8 cellular contexts compared by ENCODE assay signal in the genomic region with DNA sequence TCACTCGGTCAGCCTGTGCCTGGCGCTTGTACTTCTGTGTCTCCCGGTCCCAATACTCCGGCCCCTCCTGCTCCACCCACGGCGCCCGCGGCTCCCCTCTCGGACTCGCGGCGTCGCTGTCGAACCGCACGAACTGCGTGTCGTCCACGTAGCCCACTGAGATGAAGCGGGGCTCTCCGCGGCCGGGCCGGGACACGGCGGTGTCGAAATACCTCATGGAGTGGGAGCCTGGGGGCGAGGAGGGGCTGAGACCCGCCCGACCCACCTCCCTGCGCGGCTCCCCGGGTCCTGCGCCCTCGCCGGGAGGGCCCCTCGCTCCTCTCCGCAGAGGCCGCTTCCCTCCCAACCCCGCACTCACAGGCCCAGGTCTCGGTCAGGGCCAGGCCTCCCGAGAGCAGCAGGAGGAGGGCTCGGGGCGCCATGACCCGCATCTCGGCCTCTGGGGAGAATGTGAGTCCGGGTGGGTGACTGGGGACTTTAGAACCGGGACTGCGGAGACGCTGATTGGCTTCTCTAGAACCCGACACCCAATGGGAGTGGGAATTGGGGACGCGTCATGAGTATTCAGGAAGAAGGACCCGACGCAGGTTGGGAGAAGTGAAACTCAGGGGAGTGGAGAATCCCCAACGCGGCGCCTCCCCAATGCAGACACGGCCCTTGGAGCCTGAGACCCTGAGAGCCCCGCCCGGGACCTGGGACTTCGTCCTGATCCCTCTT. TPM values are rescaled to one million over a fixed set of nuclear protein-coding genes. Genes with fewer than 3 reads are reported as not detected.
DNase-seq lines count a peak whose midpoint lies in the region; ATAC-seq and TF ChIP-seq lines count a peak whose summit lies in the region.

A gene (minus strand): TSS at position 452 of the 717 bp plus-strand sequence. CDS start 21 bp downstream, at position 431.

- H3K9me3 Mint-ChIP-seq in activated T-helper 17 cell treated with anti-CD3 and anti-CD28 coated beads, Interleukin-2, amount 50 U/mL, for 72 hours = no peaks in the 10 kb centered on the region
- H3K9me3 Mint-ChIP-seq in naive thymus-derived CD8-positive, alpha-beta T cell = peaks cover 0 to 1% (median 0%) of the 10 kb centered on the region in 9 donors
- H3K9me3 Mint-ChIP-seq in stimulated activated naive B cell treated with anti-CD40 and anti-IgM and Interleukin-4, amounts not matched to agents 10 μg/mL and 1 μg/mL and 100 μg/mL, for 72 hours = no peaks in the 10 kb centered on the region

- H3K9ac ChIP-seq in KMS-11 = peak within 1 kb of the TSS; percentile 66

- H3K27ac ChIP-seq in KMS-11 = peak within 1 kb of the TSS; percentile 49

- peak; percentile 89 for DNase-seq in DMS53 treated with DMSO at 0.1 percent for 48 hours (lab: John Stamatoyannopoulos, UW; ENCODE audit: unreplicated experiment)
- DNase-seq in RKO (ENCODE audit: low spot score) = peak; percentile 96
- peak; percentile 90 for DNase-seq in fibroblast of mammary gland (ENCODE audit: low read depth)
- peak; percentile 78 to 98 (median 93) for DNase-seq in naive thymus-derived CD8-positive, alpha-beta T cell
- DNase-seq in stimulated activated naive B cell treated with anti-CD40 and anti-IgM and Interleukin-4, amounts not matched to agents 10 μg/mL and 1 μg/mL and 100 μg/mL, for 72 hours = peak; percentile 84

- H3K36me3 ChIP-seq in KMS-11 (ENCODE audit: insufficient read depth) = no peaks in the 10 kb centered on the region

- H3K4me3 Mint-ChIP-seq in activated T-helper 17 cell treated with anti-CD3 and anti-CD28 coated beads, Interleukin-2, amount 50 U/mL, for 72 hours = peak within 1 kb of the TSS; percentile 94
- peak within 1 kb of the TSS; percentile 92 to 99 (median 96) for H3K4me3 Mint-ChIP-seq in naive thymus-derived CD8-positive, alpha-beta T cell
- H3K4me3 Mint-ChIP-seq in stimulated activated naive B cell treated with anti-CD40 and anti-IgM and Interleukin-4, amounts not matched to agents 10 μg/mL and 1 μg/mL and 100 μg/mL, for 72 hours = peak within 1 kb of the TSS; percentile 88 to 94

- H4K20me1 ChIP-seq in KMS-11 (ENCODE audit: insufficient read depth) = no peaks in the 10 kb centered on the region

- H3K79me2 ChIP-seq in KMS-11 (ENCODE audit: insufficient read depth, low read depth) = no peaks in the 10 kb centered on the region

- H3K4me3 ChIP-seq in KMS-11 (IDR thresholded peaks at IDR 0.05; ENCODE audit: insufficient read depth, low read depth, low read length) = no peak within 1 kb of the TSS
- peak within 1 kb of the TSS; percentile 57 for H3K4me3 ChIP-seq in fibroblast of mammary gland (ENCODE audit: control insufficient read depth, low read depth, low read length)

- no peak for TF ChIP-seq CTCF in KMS-11 (conservative IDR thresholded peaks at IDR 0.05; ENCODE audit: low read depth, low read length)
- no peak for TF ChIP-seq CTCF in fibroblast of mammary gland (conservative IDR thresholded peaks at IDR 0.05; ENCODE audit: control insufficient read depth, insufficient read depth, low read depth, low read length)

- H3K4me2 ChIP-seq in KMS-11 = peak within 1 kb of the TSS; percentile 91

- H2AFZ ChIP-seq in KMS-11 (ENCODE audit: low read depth) = peak within 1 kb of the TSS; percentile 86

- H3K27ac Mint-ChIP-seq in activated T-helper 17 cell treated with anti-CD3 and anti-CD28 coated beads, Interleukin-2, amount 50 U/mL, for 72 hours = peak within 1 kb of the TSS; percentile 97
- H3K27ac Mint-ChIP-seq in naive thymus-derived CD8-positive, alpha-beta T cell = peak within 1 kb of the TSS; percentile 98 to 100 (median 100)
- H3K27ac Mint-ChIP-seq in stimulated activated naive B cell treated with anti-CD40 and anti-IgM and Interleukin-4, amounts not matched to agents 10 μg/mL and 1 μg/mL and 100 μg/mL, for 72 hours = peak within 1 kb of the TSS; percentile 100

- peak; percentile 80 for ATAC-seq in GM21723 (IDR thresholded peaks at IDR 0.05; ENCODE audit: unreplicated experiment)
- peak; percentile 86 for ATAC-seq in activated T-helper 17 cell treated with anti-CD3 and anti-CD28 coated beads, Interleukin-2, amount 50 U/mL, for 72 hours (replicated peaks)
- peak; percentile 83 to 86 for ATAC-seq in naive thymus-derived CD8-positive, alpha-beta T cell
- peak; percentile 84 to 86 for ATAC-seq in stimulated activated naive B cell treated with anti-CD40 and anti-IgM and Interleukin-4, amounts not matched to agents 10 μg/mL and 1 μg/mL and 100 μg/mL, for 72 hours (replicated peaks)

- POLR2A ChIA-PET in naive thymus-derived CD8-positive, alpha-beta T cell (lab: Charles Lee) = interaction anchor here (1.0 to 4.0 kb wide), 14 partner anchors 12 to 95 kb away, joined by 3 to 54 read pairs (median 8); a partner anchor contains a TSS

- H3K4me1 ChIP-seq in KMS-11 (ENCODE audit: low read depth, poor library complexity, severe bottlenecking) = peaks cover 4% of the 10 kb centered on the region

- no peaks in the 10 kb centered on the region for H3K27me3 ChIP-seq in KMS-11 (ENCODE audit: insufficient read depth, low read depth)

- H3K27me3 Mint-ChIP-seq in activated T-helper 17 cell treated with anti-CD3 and anti-CD28 coated beads, Interleukin-2, amount 50 U/mL, for 72 hours = peaks cover 3% of the 10 kb centered on the region
- no peaks in the 10 kb centered on the region for H3K27me3 Mint-ChIP-seq in naive thymus-derived CD8-positive, alpha-beta T cell
- no peaks in the 10 kb centered on the region for H3K27me3 Mint-ChIP-seq in stimulated activated naive B cell treated with anti-CD40 and anti-IgM and Interleukin-4, amounts not matched to agents 10 μg/mL and 1 μg/mL and 100 μg/mL, for 72 hours

- peaks cover 59% of the 10 kb centered on the region for H3K36me3 Mint-ChIP-seq in activated T-helper 17 cell treated with anti-CD3 and anti-CD28 coated beads, Interleukin-2, amount 50 U/mL, for 72 hours (ENCODE audit: low read depth)
- peaks cover 6 to 47% (median 31%) of the 10 kb centered on the region in 3 donors for H3K36me3 Mint-ChIP-seq in naive thymus-derived CD8-positive, alpha-beta T cell
- H3K36me3 Mint-ChIP-seq in stimulated activated naive B cell treated with anti-CD40 and anti-IgM and Interleukin-4, amounts not matched to agents 10 μg/mL and 1 μg/mL and 100 μg/mL, for 72 hours = peaks cover 45 to 49% of the 10 kb centered on the region in 2 donors

- peaks cover 38% of the 10 kb centered on the region for H3K4me1 Mint-ChIP-seq in activated T-helper 17 cell treated with anti-CD3 and anti-CD28 coated beads, Interleukin-2, amount 50 U/mL, for 72 hours
- H3K4me1 Mint-ChIP-seq in naive thymus-derived CD8-positive, alpha-beta T cell = peaks cover 33 to 78% (median 59%) of the 10 kb centered on the region in 4 donors
- H3K4me1 Mint-ChIP-seq in stimulated activated naive B cell treated with anti-CD40 and anti-IgM and Interleukin-4, amounts not matched to agents 10 μg/mL and 1 μg/mL and 100 μg/mL, for 72 hours = peaks cover 40 to 68% of the 10 kb centered on the region in 2 donors

RNA-seq across cellular contexts. Expression of the gene that starts here (rescaled TPM):
- 1,000 to 10,000 TPM in 1 of 2 donors, 100 to 1,000 TPM in 1; 620 to 1,648 TPM for total RNA-seq in activated T-helper 17 cell treated with anti-CD3 and anti-CD28 coated beads, Interleukin-2, amount 50 U/mL, for 72 hours
- total RNA-seq in naive thymus-derived CD8-positive, alpha-beta T cell = 1,000 to 10,000 TPM; 1,354 to 1,362 TPM
- polyA plus RNA-seq in naive thymus-derived CD8-positive, alpha-beta T cell = 1,000 to 10,000 TPM; 2,582 to 3,026 (median 3,019) TPM
